Comparison of ENCODE assay signal across 24 cellular contexts in the genomic region with DNA sequence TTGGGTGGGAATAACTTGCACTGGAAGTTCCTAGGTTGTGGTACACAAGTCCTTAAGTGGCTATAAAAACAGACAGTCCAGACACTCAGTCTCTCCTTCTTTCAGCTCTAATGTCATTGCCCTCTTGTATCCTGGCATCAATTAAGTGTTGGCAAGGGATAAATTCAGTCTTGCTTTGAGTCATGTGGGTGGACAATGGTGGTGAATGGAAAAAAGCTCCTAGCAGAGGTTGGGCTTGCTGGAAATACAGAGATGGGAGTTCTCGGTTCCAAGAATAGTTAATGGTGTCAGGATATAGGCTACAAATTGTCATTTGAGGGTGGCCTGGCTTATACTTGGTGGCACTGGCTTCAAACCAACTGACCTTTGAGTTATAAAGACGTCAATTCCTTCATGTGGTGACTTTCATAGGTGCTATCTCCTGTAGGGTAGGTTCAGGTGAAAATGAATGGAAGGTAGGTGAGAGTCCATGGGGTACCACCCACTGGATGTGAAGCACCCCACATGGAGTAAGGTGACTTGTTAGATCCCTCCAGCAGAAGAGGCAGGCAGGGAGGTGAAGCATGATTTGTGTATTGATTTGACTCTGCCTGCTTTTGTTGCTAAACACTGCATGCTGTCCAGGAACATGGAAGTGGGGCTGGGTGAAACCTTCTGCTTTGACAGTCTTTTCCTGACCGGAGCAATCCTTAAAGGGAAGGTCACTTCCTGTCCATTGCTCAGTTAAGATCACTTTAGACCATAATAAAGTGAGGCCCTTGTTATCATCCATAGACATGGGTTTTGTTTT.
"Had no signal": no experiment of that assay in that cellular context is flagged by ENCODE, and none has a peak within 500 bp of the region (broad histone marks: within the 10 kb centered on the region; RNA-seq: fewer than 3 reads in every experiment).

No MANE protein-coding gene starts in this region.

- DNase-seq: activated B cell treated with CpG ODN at 0.5 μM for 24 hours; activated CD4-positive, alpha-beta T cell treated with anti-CD3 and anti-CD28 coated beads for 1 hour; activated CD4-positive, alpha-beta T cell treated with anti-CD3 and anti-CD28 coated beads, Interleukin-2, amount 10 ng/mL, durations not matched to agents 24 days and 14 days; activated CD4-positive, alpha-beta T cell treated with anti-CD3 and anti-CD28 coated beads, Interleukin-2, amount 50 U/mL, for 48 hours; activated CD8-positive, alpha-beta memory T cell treated with anti-CD3 and anti-CD28 coated beads, Interleukin-2, amount 10 ng/mL, durations not matched to agents 7 days and 5 days; activated effector memory CD4-positive, alpha-beta T cell treated with Interleukin-2 at 50 U/mL for 16 hours; activated naive CD4-positive, alpha-beta T cell treated with Interleukin-2 at 50 U/mL for 16 hours; activated naive CD8-positive, alpha-beta T cell treated with anti-CD3 and anti-CD28 coated beads, Interleukin-2, amount 50 U/mL, for 24 hours; activated T-cell treated with anti-CD3 and anti-CD28 coated beads, Interleukin-2, amount 50 U/mL, for 24 hours; amniotic stem cell; IMR-90; Kasumi-1; KBM-7; NCI-H1105 treated with DMSO at 0.1 percent for 48 hours; NCI-H1436 treated with DMSO at 0.1 percent for 48 hours; NCI-H187; NCI-H2081; NCI-H226; NCI-H526; NCI-H774; T-cell; T-helper 2 cell; T1000 had no signal

- ATAC-seq: activated CD8-positive, alpha-beta memory T cell treated with anti-CD3 and anti-CD28 coated beads, Interleukin-2, amount 10 ng/mL, durations not matched to agents 7 days and 5 days; activated naive CD4-positive, alpha-beta T cell treated with anti-CD3 and anti-CD28 coated beads, Interleukin-2, amount 50 U/mL, for 72 hours; activated naive CD8-positive, alpha-beta T cell treated with anti-CD3 and anti-CD28 coated beads, Interleukin-2, amount 50 U/mL, for 24 hours; T-cell had no signal
